ENCODE assay signal across 8 cellular contexts in the genomic region with DNA sequence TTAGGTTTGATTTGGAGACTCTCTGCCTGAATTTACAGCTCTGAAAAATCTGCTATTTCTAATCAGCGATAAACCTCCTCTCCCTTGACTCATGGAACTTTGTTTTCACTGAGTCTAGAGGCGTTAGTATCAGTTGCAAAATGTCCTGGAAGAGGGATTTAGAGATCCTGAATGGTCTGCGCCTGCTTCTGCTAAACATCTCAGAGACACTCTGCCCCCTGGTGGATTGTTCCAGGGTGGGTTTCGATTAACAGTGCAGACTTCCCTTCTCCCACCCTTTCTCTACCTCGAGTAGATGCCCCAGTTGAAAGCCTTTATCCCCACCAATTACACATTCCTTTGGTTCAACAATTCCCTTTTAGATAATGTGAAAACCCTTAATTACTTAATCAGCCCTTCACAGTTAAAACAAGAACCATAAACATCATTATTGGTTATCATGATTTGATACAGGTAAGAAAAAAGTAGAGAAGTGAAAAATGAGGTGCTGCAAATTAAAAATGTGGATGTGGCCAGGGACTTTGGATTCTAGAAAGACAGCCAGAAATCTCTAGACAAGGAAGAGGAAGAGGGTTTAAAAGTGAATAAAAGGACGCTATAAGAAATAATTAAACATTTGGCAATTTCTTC.
DNase-seq lines count a peak whose midpoint lies in the region; ATAC-seq lines count a peak whose summit lies in the region.

No MANE protein-coding gene starts in this region.

- DNase-seq in COLO829 (ENCODE audit: low spot score) (peak; percentile 53), NCI-H748 (lab: John Stamatoyannopoulos, UW; ENCODE audit: unreplicated experiment) (peak; percentile 81), astrocyte of the hippocampus (ENCODE audit: low read depth, low spot score) (peak; percentile 90), iPS-NIHi7 (ENCODE audit: extremely low spot score) (peak; percentile 71)
- DNase-seq in stimulated activated CD4-positive, alpha-beta T cell treated with anti-CD3 and anti-CD28 coated beads, Interleukin-2, amount 100 ng/mL, for 48 hours: peak; percentile 26 to 43
- no peak for DNase-seq in effector memory CD8-positive, alpha-beta T cell

- ATAC-seq in GM18858 (IDR thresholded peaks at IDR 0.05; ENCODE audit: unreplicated experiment) (peak; percentile 79), HG03097 (IDR thresholded peaks at IDR 0.05; ENCODE audit: low FRiP score, unreplicated experiment) (peak; percentile 52)
- no peak for ATAC-seq in effector memory CD8-positive, alpha-beta T cell (replicated peaks)

- peaks cover 14 to 19% of the 10 kb centered on the region in 2 donors for H3K27me3 Mint-ChIP-seq in effector memory CD8-positive, alpha-beta T cell

- no peak overlapping the region for H3K4me3 Mint-ChIP-seq in effector memory CD8-positive, alpha-beta T cell

- peaks cover 4% of the 10 kb centered on the region in 2 donors for H3K4me1 Mint-ChIP-seq in effector memory CD8-positive, alpha-beta T cell (ENCODE audit: low read depth in 2 of 2)

- H3K36me3 Mint-ChIP-seq in effector memory CD8-positive, alpha-beta T cell (ENCODE audit: insufficient read depth): no peaks in the 10 kb centered on the region

- no peak overlapping the region for H3K27ac Mint-ChIP-seq in effector memory CD8-positive, alpha-beta T cell

- H3K9me3 Mint-ChIP-seq in effector memory CD8-positive, alpha-beta T cell: peaks cover 0 to 8% of the 10 kb centered on the region in 2 donors

Comparison
In these comparisons a context has a peak if more than half of its experiments do, and no peak if none do; other contexts are left out.
1. DNase-seq: peak in COLO829 (single experiment), NCI-H748 (single experiment), astrocyte of the hippocampus (single experiment), iPS-NIHi7 (single experiment) and stimulated activated CD4-positive, alpha-beta T cell treated with anti-CD3 and anti-CD28 coated beads, Interleukin-2, amount 100 ng/mL, for 48 hours (2 of 2); none in effector memory CD8-positive, alpha-beta T cell (0 of 3).